In genomic region chr10:119178371-119179119, GRCh38 we compare ENCODE assay signal across 8 cellular contexts. TPM values are rescaled to one million over a fixed set of nuclear protein-coding genes. Genes with fewer than 3 reads are reported as not detected.
A peak's percentile ranks its signal among the peaks of the same experiment; 100 is the strongest.
DNase-seq lines count a peak whose midpoint lies in the region; ATAC-seq and TF ChIP-seq lines count a peak whose summit lies in the region.

Gene PRDX3, minus strand, starts transcription at chr10:119178812. Its CDS starts 22 bp downstream, at chr10:119178790.

- peak within 1 kb of the TSS; percentile 90 for H3K4me3 ChIP-seq in GM23338

- H3K4me1 Mint-ChIP-seq in GM23338 (no peaks in the 10 kb centered on the region; the same call in 2 of the 3 replicates), nephron (peaks cover 11% of the 10 kb centered on the region)
- peaks cover 25% of the 10 kb centered on the region for H3K4me1 Mint-ChIP-seq in activated T-helper 17 cell treated with anti-CD3 and anti-CD28 coated beads, Interleukin-2, amount 50 U/mL, for 72 hours
- peaks cover 46% of the 10 kb centered on the region for H3K4me1 Mint-ChIP-seq in stimulated activated naive CD8-positive, alpha-beta T cell treated with anti-CD3 and anti-CD28 coated beads, Interleukin-15, amount 100 ng/mL, for 72 hours

- H3K9me3 Mint-ChIP-seq in GM23338, result peaks cover 11% of the 10 kb centered on the region
- H3K9me3 Mint-ChIP-seq in activated T-helper 17 cell treated with anti-CD3 and anti-CD28 coated beads, Interleukin-2, amount 50 U/mL, for 72 hours, result no peaks in the 10 kb centered on the region
- no peaks in the 10 kb centered on the region for H3K9me3 Mint-ChIP-seq in nephron
- H3K9me3 Mint-ChIP-seq in stimulated activated naive CD8-positive, alpha-beta T cell treated with anti-CD3 and anti-CD28 coated beads, Interleukin-15, amount 100 ng/mL, for 72 hours, result no peaks in the 10 kb centered on the region

- peak within 1 kb of the TSS; percentile 96 for H3K27ac Mint-ChIP-seq in GM23338
- H3K27ac Mint-ChIP-seq in activated T-helper 17 cell treated with anti-CD3 and anti-CD28 coated beads, Interleukin-2, amount 50 U/mL, for 72 hours, result peak within 1 kb of the TSS; percentile 100
- peak within 1 kb of the TSS; percentile 93 to 96 (median 95) for H3K27ac Mint-ChIP-seq in nephron
- peak within 1 kb of the TSS; percentile 98 for H3K27ac Mint-ChIP-seq in stimulated activated naive CD8-positive, alpha-beta T cell treated with anti-CD3 and anti-CD28 coated beads, Interleukin-15, amount 100 ng/mL, for 72 hours

- peaks cover 48% of the 10 kb centered on the region for H3K79me2 ChIP-seq in GM23338 (replicated peaks; ENCODE audit: insufficient read depth)

- H4K20me1 ChIP-seq in GM23338 (replicated peaks; ENCODE audit: insufficient read depth), result peaks cover 6% of the 10 kb centered on the region; the same call in 1 of the 2 replicates

- H3K36me3 Mint-ChIP-seq in GM23338 (ENCODE audit: low read depth) (peaks cover 32% of the 10 kb centered on the region), nephron (ENCODE audit: low read depth) (peaks cover 19% of the 10 kb centered on the region)
- H3K36me3 Mint-ChIP-seq in activated T-helper 17 cell treated with anti-CD3 and anti-CD28 coated beads, Interleukin-2, amount 50 U/mL, for 72 hours (ENCODE audit: low read depth), result peaks cover 50% of the 10 kb centered on the region

- no peaks in the 10 kb centered on the region for H3K27me3 ChIP-seq in GM23338 (ENCODE audit: insufficient read depth)

- H3K27ac ChIP-seq in GM23338 (ENCODE audit: low read depth), result 0 out of 2 replicates have a peak within 1 kb of the TSS, but pooled peaks have one; percentile 51

- H3K36me3 ChIP-seq in GM23338 (ENCODE audit: insufficient read depth), result peaks cover 20% of the 10 kb centered on the region

- H3K27me3 Mint-ChIP-seq in GM23338 (ENCODE audit: insufficient read depth, low read depth, poor library complexity), result peaks cover 11% of the 10 kb centered on the region
- no peaks in the 10 kb centered on the region for H3K27me3 Mint-ChIP-seq in activated T-helper 17 cell treated with anti-CD3 and anti-CD28 coated beads, Interleukin-2, amount 50 U/mL, for 72 hours
- no peaks in the 10 kb centered on the region for H3K27me3 Mint-ChIP-seq in nephron (ENCODE audit: low read depth)
- no peaks in the 10 kb centered on the region for H3K27me3 Mint-ChIP-seq in stimulated activated naive CD8-positive, alpha-beta T cell treated with anti-CD3 and anti-CD28 coated beads, Interleukin-15, amount 100 ng/mL, for 72 hours

- H3F3A ChIP-seq in GM23338 (replicated peaks; ENCODE audit: low read depth), result peaks cover 8% of the 10 kb centered on the region; the same call in 1 of the 2 replicates

- 0 out of 2 replicates have a peak, but pooled peaks cover 5% of the 10 kb centered on the region for H3K4me1 ChIP-seq in GM23338 (ENCODE audit: insufficient read depth)

- peak within 1 kb of the TSS; percentile 96 for H3K4me3 Mint-ChIP-seq in GM23338
- H3K4me3 Mint-ChIP-seq in activated T-helper 17 cell treated with anti-CD3 and anti-CD28 coated beads, Interleukin-2, amount 50 U/mL, for 72 hours, result peak within 1 kb of the TSS; percentile 99
- H3K4me3 Mint-ChIP-seq in nephron, result peak within 1 kb of the TSS; percentile 99
- peak within 1 kb of the TSS; percentile 96 to 100 for H3K4me3 Mint-ChIP-seq in stimulated activated naive CD8-positive, alpha-beta T cell treated with anti-CD3 and anti-CD28 coated beads, Interleukin-15, amount 100 ng/mL, for 72 hours

- no peaks in the 10 kb centered on the region for H3K9me2 ChIP-seq in GM23338 (ENCODE audit: insufficient read depth)

- TF ChIP-seq CTCF in GM23338 (conservative IDR thresholded peaks at IDR 0.05; ENCODE audit: low read depth in 2 of 2) (no peak), LNCAP (IDR thresholded peaks at IDR 0.05) (peak; percentile 12; the same call in 1 of the 2 replicates), nephron (IDR thresholded peaks at IDR 0.05; ENCODE audit: unreplicated experiment in 3 of 3) (no peak)

- ATAC-seq in GM23338, result peak; percentile 98
- ATAC-seq in activated T-helper 17 cell treated with anti-CD3 and anti-CD28 coated beads, Interleukin-2, amount 50 U/mL, for 72 hours (replicated peaks), result peak; percentile 93
- peak; percentile 94 for ATAC-seq in stimulated activated naive CD8-positive, alpha-beta T cell treated with anti-CD3 and anti-CD28 coated beads, Interleukin-15, amount 100 ng/mL, for 72 hours

- H2AFZ ChIP-seq in GM23338, result peak within 1 kb of the TSS; percentile 74

- H3K4me2 ChIP-seq in GM23338, result peak within 1 kb of the TSS; percentile 95

- DNase-seq in EH (ENCODE audit: low read depth), result peak; percentile 93
- peak; percentile 97 for DNase-seq in GM23338 (ENCODE audit: low spot score)
- peak; percentile 90 for DNase-seq in RPMI8226
- peak; percentile 79 for DNase-seq in fibroblast of peridontal ligament (ENCODE audit: extremely low read depth)
- DNase-seq in stimulated activated naive CD8-positive, alpha-beta T cell treated with anti-CD3 and anti-CD28 coated beads, Interleukin-15, amount 100 ng/mL, for 72 hours, result peak; percentile 87 to 91

TF ChIP-seq in GM23338, 12 proteins besides CTCF, POLR2A, EP300 and RAD21:
- TF ChIP-seq POLR2AphosphoS5 (IDR thresholded peaks at IDR 0.05; ENCODE audit: low read depth) (peak; percentile 99), ETS1 (IDR thresholded peaks at IDR 0.05) (peak; percentile 52), ZNF331 (CRISPR knock-in tag; IDR thresholded peaks at IDR 0.05; ENCODE audit: low read depth) (no peak)

RNA-seq across cellular contexts. Expression of gene PRDX3, which starts in this region (rescaled TPM):
- 285 and 314 TPM in 2 replicates for total RNA-seq in GM23338 (2014; rRNA removed; shearing (Covaris generic))
- polyA plus RNA-seq in GM23338 (2016; fragmentation: Nextera tagmentation; extraction: Ambion mirVana), result 262 and 275 TPM in 2 replicates
- 100 to 1,000 TPM; 141 to 239 TPM for total RNA-seq in activated T-helper 17 cell treated with anti-CD3 and anti-CD28 coated beads, Interleukin-2, amount 50 U/mL, for 72 hours

Comparison
In these comparisons a context has a peak if more than half of its experiments do, and no peak if none do; other contexts are left out.
1. Peak in every context shown above with its lines: DNase-seq, ATAC-seq, H3K4me3 ChIP-seq and H3K27ac ChIP-seq.